17 cellular contexts compared by ENCODE assay signal in genomic region chr6:44342052-44342451, GRCh38. TPM values are rescaled to one million over a fixed set of nuclear protein-coding genes. Genes with fewer than 3 reads are reported as not detected.
A peak's percentile ranks its signal among the peaks of the same experiment; 100 is the strongest.
DNase-seq lines count a peak whose midpoint lies in the region; ATAC-seq and TF ChIP-seq lines count a peak whose summit lies in the region.
"Had no signal": no experiment of that assay in that cellular context is flagged by ENCODE, and none has a peak within 500 bp of the region (broad histone marks: within the 10 kb centered on the region; RNA-seq: fewer than 3 reads in every experiment).

No MANE protein-coding gene starts in this region.

- no peaks in the 10 kb centered on the region for H3K9me3 ChIP-seq in BE2C
- H3K9me3 ChIP-seq in WERI-Rb-1 (ENCODE audit: severe bottlenecking) = no peaks in the 10 kb centered on the region
- H3K9me3 ChIP-seq in naive thymus-derived CD4-positive, alpha-beta T cell (ENCODE audit: control insufficient read depth in 2 of 3, low read length in 3 of 3) = no peaks in the 10 kb centered on the region
- H3K9me3 ChIP-seq: upper lobe of left lung had no signal

- intact Hi-C loops in naive thymus-derived CD4-positive, alpha-beta T cell (cut with micrococcal nuclease) = loop anchor here in 1 of 2 donors (5.0 kb wide), 1 partner anchor 245 kb away; no protein-coding TSS in a partner anchor
- intact Hi-C loops in activated CD4-positive, alpha-beta memory T cell treated with anti-CD3 and anti-CD28 coated beads for 36 hours (cut with micrococcal nuclease) = loop anchor here (10.0 kb wide), 1 partner anchor 113 kb away; no protein-coding TSS in a partner anchor

- no peaks in the 10 kb centered on the region for H3K36me3 Mint-ChIP-seq in naive thymus-derived CD4-positive, alpha-beta T cell
- H3K36me3 Mint-ChIP-seq in activated CD4-positive, alpha-beta memory T cell treated with anti-CD3 and anti-CD28 coated beads for 36 hours = no peaks in the 10 kb centered on the region
- H3K36me3 Mint-ChIP-seq: activated naive CD4-positive, alpha-beta T cell treated with anti-CD3 and anti-CD28 coated beads, Interleukin-2, amount 50 U/mL, for 72 hours; CD8-positive, alpha-beta T cell had no signal

- no peak overlapping the region for H3K4me3 Mint-ChIP-seq in naive thymus-derived CD4-positive, alpha-beta T cell
- H3K4me3 Mint-ChIP-seq in activated CD4-positive, alpha-beta memory T cell treated with anti-CD3 and anti-CD28 coated beads for 36 hours = no peak overlapping the region
- H3K4me3 Mint-ChIP-seq: CD8-positive, alpha-beta T cell had no signal

- no peak overlapping the region for H3K27ac Mint-ChIP-seq in naive thymus-derived CD4-positive, alpha-beta T cell
- H3K27ac Mint-ChIP-seq in activated CD4-positive, alpha-beta memory T cell treated with anti-CD3 and anti-CD28 coated beads for 36 hours = no peak overlapping the region
- H3K27ac Mint-ChIP-seq: activated naive CD4-positive, alpha-beta T cell treated with anti-CD3 and anti-CD28 coated beads, Interleukin-2, amount 50 U/mL, for 72 hours; CD8-positive, alpha-beta T cell had no signal

- H3K4me1 Mint-ChIP-seq in naive thymus-derived CD4-positive, alpha-beta T cell = peaks cover 0 to 4% (median 0%) of the 10 kb centered on the region in 7 donors
- peaks cover 3% of the 10 kb centered on the region for H3K4me1 Mint-ChIP-seq in activated CD4-positive, alpha-beta memory T cell treated with anti-CD3 and anti-CD28 coated beads for 36 hours (ENCODE audit: low read depth)

- H3K27me3 ChIP-seq in BE2C = no peaks in the 10 kb centered on the region
- no peaks in the 10 kb centered on the region for H3K27me3 ChIP-seq in WERI-Rb-1 (ENCODE audit: insufficient read depth, low read depth, severe bottlenecking)
- H3K27me3 ChIP-seq in naive thymus-derived CD4-positive, alpha-beta T cell (ENCODE audit: control insufficient read depth in 2 of 2, insufficient read depth in 2 of 2, low read length in 2 of 2) = no peaks in the 10 kb centered on the region

- H3K27me3 Mint-ChIP-seq in naive thymus-derived CD4-positive, alpha-beta T cell = peaks cover 31 to 54% (median 36%) of the 10 kb centered on the region in 5 donors
- H3K27me3 Mint-ChIP-seq in activated CD4-positive, alpha-beta memory T cell treated with anti-CD3 and anti-CD28 coated beads for 36 hours = peaks cover 39% of the 10 kb centered on the region

- H3K27ac ChIP-seq in angular gyrus (ENCODE audit: low read depth, low read length) = peak overlapping the region; percentile 79
- H3K27ac ChIP-seq in WERI-Rb-1 = no peak overlapping the region
- H3K27ac ChIP-seq in naive thymus-derived CD4-positive, alpha-beta T cell (ENCODE audit: low read depth, low read length) = no peak overlapping the region
- H3K27ac ChIP-seq: upper lobe of left lung had no signal

- H3K9me3 Mint-ChIP-seq in naive thymus-derived CD4-positive, alpha-beta T cell = peaks cover 0 to under 1% (median 0%) of the 10 kb centered on the region in 11 donors
- no peaks in the 10 kb centered on the region for H3K9me3 Mint-ChIP-seq in activated CD4-positive, alpha-beta memory T cell treated with anti-CD3 and anti-CD28 coated beads for 36 hours
- H3K9me3 Mint-ChIP-seq: activated naive CD4-positive, alpha-beta T cell treated with anti-CD3 and anti-CD28 coated beads, Interleukin-2, amount 50 U/mL, for 72 hours; CD8-positive, alpha-beta T cell had no signal

- CTCF ChIA-PET in naive thymus-derived CD4-positive, alpha-beta T cell (lab: Charles Lee) = interaction anchor here (0.7 kb wide), 1 partner anchor 37 kb away, joined by 3 read pairs; no protein-coding TSS in a partner anchor
- CTCF ChIA-PET in activated CD4-positive, alpha-beta memory T cell treated with anti-CD3 and anti-CD28 coated beads for 36 hours (lab: Charles Lee) = interaction anchor here (1.2 to 1.4 kb wide), 4 partner anchors 29 to 169 kb away, joined by 4 to 7 read pairs (median 6); partner anchors contain the start of gene AARS2

- DNase-seq in BE2C (peak; percentile 73), NCI-H146 (lab: John Stamatoyannopoulos, UW) (peak; percentile 72), inferior parietal cortex (ENCODE audit: extremely low spot score) (peak; percentile 48), WERI-Rb-1 (no peak)
- no peak for DNase-seq in naive thymus-derived CD4-positive, alpha-beta T cell
- no peak for DNase-seq in activated CD4-positive, alpha-beta memory T cell treated with anti-CD3 and anti-CD28 coated beads for 36 hours
- DNase-seq: CD8-positive, alpha-beta T cell; cortex of kidney; Karpas-422; mesenchymal stem cell; NCI-H524 treated with DMSO at 0.1 percent for 48 hours had no signal

- H3K4me3 ChIP-seq in BE2C (ENCODE audit: low read depth, low read length) (peak overlapping the region; percentile 39), WERI-Rb-1 (ENCODE audit: low read depth, low read length) (no peak overlapping the region)
- no peak overlapping the region for H3K4me3 ChIP-seq in naive thymus-derived CD4-positive, alpha-beta T cell (ENCODE audit: low read length)

- POLR2A ChIA-PET in naive thymus-derived CD4-positive, alpha-beta T cell (lab: Charles Lee) = no interaction called here
- POLR2A ChIA-PET in activated CD4-positive, alpha-beta memory T cell treated with anti-CD3 and anti-CD28 coated beads for 36 hours (lab: Charles Lee) = interaction anchor here (0.7 kb wide), 1 partner anchor 1798 kb away, joined by 3 read pairs; no protein-coding TSS in a partner anchor

- TF ChIP-seq CTCF in BE2C (IDR thresholded peaks at IDR 0.05; ENCODE audit: low read depth, low read length) (no peak), WERI-Rb-1 (IDR thresholded peaks at IDR 0.05; ENCODE audit: low read depth, low read length) (no peak)

- H3K36me3 ChIP-seq in BE2C = no peaks in the 10 kb centered on the region
- no peaks in the 10 kb centered on the region for H3K36me3 ChIP-seq in WERI-Rb-1
- no peaks in the 10 kb centered on the region for H3K36me3 ChIP-seq in naive thymus-derived CD4-positive, alpha-beta T cell (ENCODE audit: control insufficient read depth in 2 of 3, insufficient read depth in 3 of 3, low read length in 3 of 3)
- H3K36me3 ChIP-seq: upper lobe of left lung had no signal

- H3K4me1 ChIP-seq in BE2C = peaks cover 21% of the 10 kb centered on the region
- H3K4me1 ChIP-seq in naive thymus-derived CD4-positive, alpha-beta T cell (ENCODE audit: control insufficient read depth in 2 of 2, insufficient read depth in 2 of 2, low read length in 2 of 2) = no peaks in the 10 kb centered on the region

- ATAC-seq in naive thymus-derived CD4-positive, alpha-beta T cell = no peak
- ATAC-seq in GM18867 (IDR thresholded peaks at IDR 0.05; ENCODE audit: unreplicated experiment) = no peak
- ATAC-seq: activated naive CD4-positive, alpha-beta T cell treated with anti-CD3 and anti-CD28 coated beads, Interleukin-2, amount 50 U/mL, for 72 hours; CD8-positive, alpha-beta T cell had no signal

RNA-seq across cellular contexts. Expression of gene SPATS1, which starts 0.4 kb away (rescaled TPM):
- polyA plus RNA-seq in BE2C (2012; ENCODE audit: insufficient read depth, insufficient read length, low read depth) = not detected
- total RNA-seq in naive thymus-derived CD4-positive, alpha-beta T cell = not detected
- polyA plus RNA-seq in naive thymus-derived CD4-positive, alpha-beta T cell = not detected
- not detected for total RNA-seq in activated CD4-positive, alpha-beta memory T cell treated with anti-CD3 and anti-CD28 coated beads for 36 hours
- total RNA-seq: activated naive CD4-positive, alpha-beta T cell treated with anti-CD3 and anti-CD28 coated beads, Interleukin-2, amount 50 U/mL, for 72 hours; CD8-positive, alpha-beta T cell; glomerular endothelial cell; renal cortical epithelial cell had no signal

RNA-seq across cellular contexts. Expression of gene AARS2, which starts 28.9 kb away (rescaled TPM):
- polyA plus RNA-seq in BE2C (2012; ENCODE audit: insufficient read depth, insufficient read length, low read depth) = 27.4 TPM
- 10 to 100 TPM; 13.5 to 29.8 (median 20.9) TPM for total RNA-seq in naive thymus-derived CD4-positive, alpha-beta T cell
- 10 to 100 TPM in 1 of 2 donors, 1 to 10 TPM in 1; 8.9 to 13.1 TPM for polyA plus RNA-seq in naive thymus-derived CD4-positive, alpha-beta T cell
- 10 to 100 TPM; 16.3 to 16.5 TPM for total RNA-seq in activated CD4-positive, alpha-beta memory T cell treated with anti-CD3 and anti-CD28 coated beads for 36 hours

RNA-seq across cellular contexts. Expression of gene CDC5L, which starts 45.5 kb away (rescaled TPM):
- polyA plus RNA-seq in BE2C (2012; ENCODE audit: insufficient read depth, insufficient read length, low read depth) = 11.9 TPM
- total RNA-seq in naive thymus-derived CD4-positive, alpha-beta T cell = 10 to 100 TPM; 17.4 to 25.4 (median 22.4) TPM
- polyA plus RNA-seq in naive thymus-derived CD4-positive, alpha-beta T cell = 10 to 100 TPM; 14.5 to 20.8 TPM
- total RNA-seq in activated CD4-positive, alpha-beta memory T cell treated with anti-CD3 and anti-CD28 coated beads for 36 hours = 10 to 100 TPM; 24.0 to 24.3 TPM

Comparison
In these comparisons a context has a peak if more than half of its experiments do, and no peak if none do; other contexts are left out.
1. DNase-seq: peak in BE2C (single experiment), NCI-H146 (single experiment) and inferior parietal cortex (single experiment); none in WERI-Rb-1 (single experiment), naive thymus-derived CD4-positive, alpha-beta T cell (0 of 9) and activated CD4-positive, alpha-beta memory T cell treated with anti-CD3 and anti-CD28 coated beads for 36 hours (single experiment).